ENCODE assay signal across 13 cellular contexts in genomic region chr12:125092872-125093680, GRCh38. TPM values are rescaled to one million over a fixed set of nuclear protein-coding genes. Genes with fewer than 3 reads are reported as not detected.
DNase-seq lines count a peak whose midpoint lies in the region; ATAC-seq and TF ChIP-seq lines count a peak whose summit lies in the region.
"Had no signal": no experiment of that assay in that cellular context is flagged by ENCODE, and none has a peak within 500 bp of the region (broad histone marks: within the 10 kb centered on the region; RNA-seq: fewer than 3 reads in every experiment).

No MANE protein-coding gene starts in this region.

- CTCF ChIA-PET in Caco-2 (lab: Charles Lee): interaction anchor here (0.9 kb wide), 1 partner anchor 110 kb away, joined by 3 read pairs; no protein-coding TSS in a partner anchor

- H3K36me3 ChIP-seq in Caco-2 (ENCODE audit: control insufficient read depth, insufficient read depth, low read length) (no peaks in the 10 kb centered on the region; the same call in 1 of the 2 replicates), Peyer's patch (peaks cover 0 to 32% (median 0%) of the 10 kb centered on the region in 3 donors)
- H3K36me3 ChIP-seq: ovary had no signal

- ATAC-seq in HG03045 (IDR thresholded peaks at IDR 0.05; ENCODE audit: unreplicated experiment): no peak
- ATAC-seq in GM18502 (IDR thresholded peaks at IDR 0.05; ENCODE audit: poor library complexity, unreplicated experiment): no peak

- H3K9me3 Mint-ChIP-seq in Caco-2 (ENCODE audit: unreplicated experiment) (no peaks in the 10 kb centered on the region), nephron progenitor cell (no peaks in the 10 kb centered on the region)

- BruUV-seq in Caco-2 (replicated peaks; lab: Mats Ljungman, UMichigan): no TSS peak

- intact Hi-C loops in Caco-2 (cut with micrococcal nuclease; ENCODE audit: unreplicated experiment): loop anchor here (1.0 to 5.0 kb wide), 2 partner anchors 28 to 109 kb away; partner anchors contain the start of gene AACS

- H3K27me3 Mint-ChIP-seq in Caco-2 (ENCODE audit: insufficient read depth, unreplicated experiment) (no peaks in the 10 kb centered on the region), nephron progenitor cell (ENCODE audit: low read depth, poor library complexity) (no peaks in the 10 kb centered on the region)

- H3K4me3 Mint-ChIP-seq in Caco-2 (ENCODE audit: unreplicated experiment) (no peak overlapping the region), nephron progenitor cell (no peak overlapping the region)

- POLR2A ChIA-PET in Caco-2 (lab: Charles Lee): no interaction called here

- DNase-seq in Caco-2 (peak; percentile 69 to 78), Peyer's patch (peak in 2 of 3 donors; percentile 50 to 70), fibroblast of villous mesenchyme (ENCODE audit: low read depth) (peak; percentile 26), nephron progenitor cell (no peak), GM10266 (ENCODE audit: extremely low spot score) (no peak), NCI-H226 (no peak)
- DNase-seq: activated T-cell treated with anti-CD3 and anti-CD28 coated beads, Interleukin-2, amount 50 U/mL, for 1 hour; Kasumi-1; stimulated activated naive CD4-positive, alpha-beta T cell treated with Interleukin-2 at 50 U/mL for 16 hours had no signal

- peak overlapping the region in 2 of 4 donors; percentile 38 to 47 for H3K27ac ChIP-seq in Peyer's patch
- H3K27ac ChIP-seq: ovary, SJSA1 had no signal

- H3K4me1 Mint-ChIP-seq in Caco-2 (ENCODE audit: low read depth, unreplicated experiment) (peaks cover 14% of the 10 kb centered on the region), nephron progenitor cell (peaks cover 29% of the 10 kb centered on the region)

- H3K4me1 ChIP-seq in Caco-2 (peaks cover 22% of the 10 kb centered on the region), Peyer's patch (peaks cover 0 to 14% (median 0%) of the 10 kb centered on the region in 4 donors)
- H3K4me1 ChIP-seq: SJSA1 had no signal

- TF ChIP-seq CTCF in Caco-2 (IDR thresholded peaks at IDR 0.05; ENCODE audit: insufficient read depth in 1 of 2, low read depth in 1 of 2, low read length in 1 of 2, severe bottlenecking in 1 of 2, unreplicated experiment in 1 of 2) (peak in 1 of 2 experiments; percentile 36), Peyer's patch (IDR thresholded peaks at IDR 0.05) (no peak), fibroblast of villous mesenchyme (IDR thresholded peaks at IDR 0.05; ENCODE audit: insufficient read depth, low read depth, low read length) (no peak), nephron progenitor cell (IDR thresholded peaks at IDR 0.05) (no peak), GM10266 (IDR thresholded peaks at IDR 0.05; ENCODE audit: control insufficient read depth, insufficient read depth, low read depth, missing control alignments) (no peak)

- no peaks in the 10 kb centered on the region for H3K27me3 ChIP-seq in Caco-2 (replicated peaks; ENCODE audit: control insufficient read depth, insufficient read depth, low read length)
- H3K27me3 ChIP-seq in Peyer's patch: no peaks in the 10 kb centered on the region
- H3K27me3 ChIP-seq: ovary, SJSA1 had no signal

- H3K36me3 Mint-ChIP-seq in Caco-2 (ENCODE audit: insufficient read depth, unreplicated experiment) (no peaks in the 10 kb centered on the region), nephron progenitor cell (ENCODE audit: low read depth) (peaks cover 4% of the 10 kb centered on the region)

- H3K9me3 ChIP-seq in Caco-2 (no peaks in the 10 kb centered on the region), Peyer's patch (no peaks in the 10 kb centered on the region)
- H3K9me3 ChIP-seq: ovary, SJSA1 had no signal

- H3K4me3 ChIP-seq in Caco-2 (ENCODE audit: low read depth, low read length) (no peak overlapping the region), Peyer's patch (no peak overlapping the region), fibroblast of villous mesenchyme (ENCODE audit: low read depth, low read length) (no peak overlapping the region)
- H3K4me3 ChIP-seq: ovary, SJSA1 had no signal

- H3K27ac Mint-ChIP-seq in Caco-2 (ENCODE audit: unreplicated experiment): peak overlapping the region; percentile 11
- peak overlapping the region; percentile 34 for H3K27ac Mint-ChIP-seq in nephron progenitor cell

- TF ChIP-seq POLR2A in Peyer's patch (IDR thresholded peaks at IDR 0.05): no peak

RNA-seq across cellular contexts. Expression of gene AACS, which starts 27.8 kb away (rescaled TPM):
- 31.3 and 31.8 TPM in 2 replicates for total RNA-seq in Caco-2 (2022)
- 10 to 100 TPM; 29.4 to 46.6 (median 37.1) TPM for total RNA-seq in Peyer's patch
- total RNA-seq in fibroblast of villous mesenchyme: 42.5 and 44.9 TPM in 2 replicates

Comparison
In these comparisons a context has a peak if more than half of its experiments do, and no peak if none do; other contexts are left out.
1. DNase-seq: peak in Caco-2 (2 of 2), Peyer's patch (2 of 3) and fibroblast of villous mesenchyme (single experiment); none in nephron progenitor cell (single experiment), GM10266 (single experiment) and NCI-H226 (single experiment).